Comparison of ENCODE assay signal across 11 cellular contexts in the genomic region with DNA sequence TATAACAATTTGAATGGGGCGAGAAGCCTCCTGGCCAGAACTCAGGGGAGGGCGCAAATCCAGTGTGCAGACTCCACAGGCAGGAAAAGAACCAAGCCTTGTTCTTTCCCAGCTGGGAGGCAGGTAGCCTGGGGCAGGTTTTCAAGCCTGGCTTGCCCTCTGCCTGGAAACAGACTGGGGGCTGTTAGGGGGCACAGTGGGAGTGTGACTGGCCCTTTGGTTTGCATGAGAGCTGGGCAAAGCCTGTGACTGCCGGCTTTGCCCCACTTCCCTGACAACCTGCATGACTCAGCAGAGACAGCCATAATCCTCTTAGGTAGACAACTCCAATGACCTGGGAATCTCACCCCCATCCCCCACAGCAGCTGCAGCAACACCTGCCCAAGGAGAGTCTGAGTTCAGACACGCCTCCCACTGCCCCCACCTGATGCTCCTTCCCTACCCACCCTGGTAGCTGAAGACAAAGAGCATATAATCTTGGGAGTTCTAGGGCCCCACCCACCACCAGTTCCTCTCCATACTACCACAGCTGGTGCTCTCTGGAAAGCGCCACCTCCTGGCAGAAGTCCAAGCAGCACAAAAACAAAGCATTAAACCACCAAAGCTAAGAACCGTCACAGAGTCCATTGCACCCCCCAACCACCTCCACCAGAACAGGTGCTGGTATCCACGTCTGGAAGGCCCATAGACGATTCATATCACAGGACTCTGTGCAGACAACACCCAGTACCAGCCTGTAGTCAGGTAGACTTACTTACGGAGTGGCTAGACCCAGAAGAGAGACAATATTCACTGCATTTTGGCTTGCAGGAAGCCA.
DNase-seq lines count a peak whose midpoint lies in the region; ATAC-seq, FAIRE-seq and TF ChIP-seq lines count a peak whose summit lies in the region.
"Had no signal": no experiment of that assay in that cellular context is flagged by ENCODE, and none has a peak within 500 bp of the region (broad histone marks: within the 10 kb centered on the region; RNA-seq: fewer than 3 reads in every experiment).

No MANE protein-coding gene starts in this region.

- H3K36me3 ChIP-seq in astrocyte (ENCODE audit: insufficient read depth, low read length), result no peaks in the 10 kb centered on the region

- no peak for ATAC-seq in GM18907 (IDR thresholded peaks at IDR 0.05; ENCODE audit: unreplicated experiment)

- no peaks in the 10 kb centered on the region for H4K20me1 ChIP-seq in astrocyte (ENCODE audit: insufficient read depth, low read length)

- no peak overlapping the region for H3K4me3 Mint-ChIP-seq in astrocyte (ENCODE audit: unreplicated experiment)
- H3K4me3 Mint-ChIP-seq in activated T-helper 1 cell treated with anti-CD3 and anti-CD28 coated beads, Interleukin-12 subunit alpha, Interleukin-12 subunit beta, Interleukin-2, Interleukin-4 antibody, amounts not matched to agents 30 ng/mL and 10 ng/mL and 1 ng/mL, durations not matched to agents 14 hours and 24 hours and 36 hours, result no peak overlapping the region
- H3K4me3 Mint-ChIP-seq: T-helper 2 cell treated with Interferon-gamma antibody and Interleukin-4, amounts not matched to agents 5 μg/mL and 100 μg/mL, for 36 hours had no signal

- intact Hi-C loops in activated T-helper 1 cell treated with anti-CD3 and anti-CD28 coated beads, Interleukin-12 subunit alpha, Interleukin-12 subunit beta, Interleukin-2, Interleukin-4 antibody, amounts not matched to agents 30 ng/mL and 10 ng/mL and 1 ng/mL, durations not matched to agents 14 hours and 24 hours and 36 hours (cut with micrococcal nuclease), result loop anchor here (1.0 kb wide), 1 partner anchor 13 kb away; no protein-coding TSS in a partner anchor

- H3K9ac ChIP-seq in astrocyte (ENCODE audit: low read length), result no peak overlapping the region

- H3K79me2 ChIP-seq in astrocyte (ENCODE audit: insufficient read depth, low read length), result no peaks in the 10 kb centered on the region

- H3K9me3 ChIP-seq in astrocyte (ENCODE audit: insufficient read depth, low read depth, low read length), result no peaks in the 10 kb centered on the region

- H2AFZ ChIP-seq in astrocyte (ENCODE audit: low read depth, low read length), result no peak overlapping the region

- peaks cover 7% of the 10 kb centered on the region for H3K9me3 Mint-ChIP-seq in astrocyte (ENCODE audit: unreplicated experiment)
- peaks cover 18% of the 10 kb centered on the region for H3K9me3 Mint-ChIP-seq in activated T-helper 1 cell treated with anti-CD3 and anti-CD28 coated beads, Interleukin-12 subunit alpha, Interleukin-12 subunit beta, Interleukin-2, Interleukin-4 antibody, amounts not matched to agents 30 ng/mL and 10 ng/mL and 1 ng/mL, durations not matched to agents 14 hours and 24 hours and 36 hours
- H3K9me3 Mint-ChIP-seq: T-helper 2 cell treated with Interferon-gamma antibody and Interleukin-4, amounts not matched to agents 5 μg/mL and 100 μg/mL, for 36 hours had no signal

- no peaks in the 10 kb centered on the region for H3K4me1 Mint-ChIP-seq in astrocyte (ENCODE audit: low read depth, unreplicated experiment)
- H3K4me1 Mint-ChIP-seq in activated T-helper 1 cell treated with anti-CD3 and anti-CD28 coated beads, Interleukin-12 subunit alpha, Interleukin-12 subunit beta, Interleukin-2, Interleukin-4 antibody, amounts not matched to agents 30 ng/mL and 10 ng/mL and 1 ng/mL, durations not matched to agents 14 hours and 24 hours and 36 hours (ENCODE audit: low read depth), result peaks cover 15% of the 10 kb centered on the region

- TF ChIP-seq CTCF in astrocyte (IDR thresholded peaks at IDR 0.05; ENCODE audit: insufficient read depth, low read depth, low read length), result no peak
- TF ChIP-seq CTCF in GM13976 (IDR thresholded peaks at IDR 0.05; ENCODE audit: borderline replicate concordance, control extremely low read depth, extremely low read depth, insufficient read depth, missing control alignments), result no peak

- peak overlapping the region; percentile 54 for H3K27ac Mint-ChIP-seq in astrocyte (ENCODE audit: unreplicated experiment)
- no peak overlapping the region for H3K27ac Mint-ChIP-seq in activated T-helper 1 cell treated with anti-CD3 and anti-CD28 coated beads, Interleukin-12 subunit alpha, Interleukin-12 subunit beta, Interleukin-2, Interleukin-4 antibody, amounts not matched to agents 30 ng/mL and 10 ng/mL and 1 ng/mL, durations not matched to agents 14 hours and 24 hours and 36 hours
- H3K27ac Mint-ChIP-seq: T-helper 2 cell treated with Interferon-gamma antibody and Interleukin-4, amounts not matched to agents 5 μg/mL and 100 μg/mL, for 36 hours had no signal

- no peak overlapping the region for H3K4me3 ChIP-seq in astrocyte (ENCODE audit: insufficient read depth, low read depth, low read length)

- H3K4me2 ChIP-seq in astrocyte (ENCODE audit: low read length), result no peak overlapping the region

- H3K27me3 ChIP-seq in astrocyte (ENCODE audit: insufficient read depth, low read length), result no peaks in the 10 kb centered on the region

- FAIRE-seq in astrocyte (lab: Jason Lieb, UNC), result no peak

- no peaks in the 10 kb centered on the region for H3K36me3 Mint-ChIP-seq in astrocyte (ENCODE audit: low read depth, unreplicated experiment)
- H3K36me3 Mint-ChIP-seq in activated T-helper 1 cell treated with anti-CD3 and anti-CD28 coated beads, Interleukin-12 subunit alpha, Interleukin-12 subunit beta, Interleukin-2, Interleukin-4 antibody, amounts not matched to agents 30 ng/mL and 10 ng/mL and 1 ng/mL, durations not matched to agents 14 hours and 24 hours and 36 hours (ENCODE audit: low read depth), result peaks cover under 1% of the 10 kb centered on the region

- in situ Hi-C loops in GM13976 (cut with MboI; ENCODE audit: low sequenced_read_pairs, unreplicated experiment), result no loop called here

- H3K4me1 ChIP-seq in astrocyte (ENCODE audit: insufficient read depth, low read length), result no peaks in the 10 kb centered on the region

- no peaks in the 10 kb centered on the region for H3K27me3 Mint-ChIP-seq in astrocyte (ENCODE audit: low read depth, unreplicated experiment)
- H3K27me3 Mint-ChIP-seq in activated T-helper 1 cell treated with anti-CD3 and anti-CD28 coated beads, Interleukin-12 subunit alpha, Interleukin-12 subunit beta, Interleukin-2, Interleukin-4 antibody, amounts not matched to agents 30 ng/mL and 10 ng/mL and 1 ng/mL, durations not matched to agents 14 hours and 24 hours and 36 hours (ENCODE audit: insufficient read depth), result peaks cover under 1% of the 10 kb centered on the region

- peak; percentile 8 for DNase-seq in stimulated activated CD4-positive, alpha-beta T cell treated with anti-CD3 and anti-CD28 coated beads, Interleukin-15, amount 100 ng/mL, for 24 hours
- DNase-seq in stimulated activated CD4-positive, alpha-beta T cell treated with anti-CD3 and anti-CD28 coated beads, Interleukin-4, amount 100 ng/mL, for 1 hour, result no peak
- DNase-seq in NCI-H2107 (lab: John Stamatoyannopoulos, UW), result peak; percentile 82
- DNase-seq in astrocyte (ENCODE audit: low read depth), result no peak
- no peak for DNase-seq in GM13976 (ENCODE audit: low spot score)
- DNase-seq in activated T-helper 1 cell treated with anti-CD3 and anti-CD28 coated beads, Interleukin-12 subunit alpha, Interleukin-12 subunit beta, Interleukin-2, Interleukin-4 antibody, amounts not matched to agents 30 ng/mL and 10 ng/mL and 1 ng/mL, durations not matched to agents 14 hours and 24 hours and 36 hours (ENCODE audit: low spot score), result no peak
- DNase-seq in stimulated activated CD4-positive, alpha-beta T cell treated with anti-CD3 and anti-CD28 coated beads, Interleukin-4, amount 100 ng/mL, for 24 hours, result no peak
- DNase-seq: activated gamma-delta T cell; effector CD8-positive, alpha-beta T cell had no signal

- H3K27ac ChIP-seq in astrocyte (ENCODE audit: low read depth, low read length), result no peak overlapping the region

Comparison
In these comparisons a context has a peak if more than half of its experiments do, and no peak if none do; other contexts are left out.
1. DNase-seq: peak in stimulated activated CD4-positive, alpha-beta T cell treated with anti-CD3 and anti-CD28 coated beads, Interleukin-15, amount 100 ng/mL, for 24 hours (single experiment) and NCI-H2107 (single experiment); none in stimulated activated CD4-positive, alpha-beta T cell treated with anti-CD3 and anti-CD28 coated beads, Interleukin-4, amount 100 ng/mL, for 1 hour (single experiment), astrocyte (single experiment), GM13976 (single experiment), activated T-helper 1 cell treated with anti-CD3 and anti-CD28 coated beads, Interleukin-12 subunit alpha, Interleukin-12 subunit beta, Interleukin-2, Interleukin-4 antibody, amounts not matched to agents 30 ng/mL and 10 ng/mL and 1 ng/mL, durations not matched to agents 14 hours and 24 hours and 36 hours (single experiment) and stimulated activated CD4-positive, alpha-beta T cell treated with anti-CD3 and anti-CD28 coated beads, Interleukin-4, amount 100 ng/mL, for 24 hours (single experiment).